In the genomic region with DNA sequence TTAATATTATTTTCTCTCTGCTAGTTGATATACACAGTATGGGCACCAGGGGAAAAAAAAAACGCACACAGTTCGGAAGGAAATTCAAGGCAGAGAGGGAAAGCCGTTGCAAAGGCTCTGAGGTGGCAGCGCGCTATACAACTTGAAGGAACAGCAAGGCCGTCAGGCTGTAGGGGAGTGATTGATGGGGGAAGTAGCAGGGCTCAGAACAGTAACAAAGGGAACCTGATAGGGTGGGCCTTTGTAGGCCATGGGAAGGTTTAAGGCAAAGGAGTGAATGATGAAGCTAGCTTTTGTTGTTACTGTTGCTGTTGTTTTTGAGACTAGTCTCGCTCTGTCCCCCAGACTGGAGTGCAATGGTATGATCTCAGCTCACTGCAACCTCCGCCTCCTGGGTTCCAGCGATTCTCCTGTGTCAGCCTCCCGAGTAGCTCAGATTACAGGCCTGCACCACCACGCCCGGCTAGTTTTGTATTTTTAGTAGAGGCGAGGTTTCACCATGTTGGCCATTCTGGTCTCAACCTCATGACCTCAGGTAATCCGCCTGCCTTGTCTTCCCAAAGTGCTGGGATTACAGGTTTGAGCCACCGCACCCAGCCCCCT, we compare ENCODE assay signal across 10 cellular contexts. TPM values are rescaled to one million over a fixed set of nuclear protein-coding genes. Genes with fewer than 3 reads are reported as not detected.
DNase-seq lines count a peak whose midpoint lies in the region; ATAC-seq and TF ChIP-seq lines count a peak whose summit lies in the region.
"Had no signal": no experiment of that assay in that cellular context is flagged by ENCODE, and none has a peak within 500 bp of the region (broad histone marks: within the 10 kb centered on the region; RNA-seq: fewer than 3 reads in every experiment).

No MANE protein-coding gene starts in this region.

- H3K27me3 ChIP-seq in left ventricle myocardium inferior (ENCODE audit: low read depth) (no peaks in the 10 kb centered on the region), rectal smooth muscle tissue (ENCODE audit: control insufficient read depth, insufficient read depth, low read length) (no peaks in the 10 kb centered on the region), MM.1S (replicated peaks; ENCODE audit: insufficient read depth, low read length) (no peaks in the 10 kb centered on the region)

- peaks cover 6% of the 10 kb centered on the region for H3K4me1 Mint-ChIP-seq in activated B cell treated with CpG ODN at 0.5 μM for 24 hours

- H4K20me1 ChIP-seq in MM.1S (ENCODE audit: insufficient read depth, low read length): no peaks in the 10 kb centered on the region

- CTCF ChIA-PET in HEK293 (lab: Yijun Ruan, JAX) (interaction anchor here (0.6 to 5.5 kb wide), 33 partner anchors 7 to 599 kb away, joined by 3 to 111 read pairs (median 8); partner anchors contain the start of genes AQP3, AQP7 and NOL6), activated B cell treated with CpG ODN at 0.5 μM for 24 hours (lab: Charles Lee) (interaction anchor here (1.1 to 2.6 kb wide), 10 partner anchors 15 to 249 kb away, joined by 3 to 14 read pairs (median 4); partner anchors contain the start of gene NOL6)

- intact Hi-C loops in activated B cell treated with CpG ODN at 0.5 μM for 24 hours (cut with micrococcal nuclease): loop anchor here (1.0 to 5.0 kb wide), 2 partner anchors 72 to 91 kb away; partner anchors contain the start of gene AQP3
- intact Hi-C loops in left ventricle myocardium inferior (cut with micrococcal nuclease): no loop called here
- intact Hi-C loops in mucosa of descending colon (cut with DNase I, micrococcal nuclease): loop anchor here in 1 of 2 donors (2.0 kb wide), 1 partner anchor 41 kb away; no protein-coding TSS in a partner anchor

- H3K36me3 ChIP-seq in HEK293 (ENCODE audit: control insufficient read depth in 2 of 2, insufficient read depth in 1 of 2, low read length in 2 of 2) (peaks cover 0 to 23% of the 10 kb centered on the region in 2 experiments; a peak in 1 of 3 replicates), left ventricle myocardium inferior (peaks cover 14% of the 10 kb centered on the region), rectal smooth muscle tissue (ENCODE audit: control insufficient read depth, insufficient read depth, low read length) (peaks cover 7% of the 10 kb centered on the region), mucosa of descending colon (ENCODE audit: low read depth) (no peaks in the 10 kb centered on the region), MM.1S (replicated peaks; ENCODE audit: insufficient read depth, low read length) (no peaks in the 10 kb centered on the region)

- no peak overlapping the region for H2AFZ ChIP-seq in MM.1S (ENCODE audit: low read length)

- H3K27ac ChIP-seq in HEK293 (ENCODE audit: extremely low read depth, low read depth, low read length) (no peak overlapping the region), left ventricle myocardium inferior (replicated peaks) (peak overlapping the region; percentile 56), rectal smooth muscle tissue (ENCODE audit: low read depth, low read length) (peak overlapping the region; percentile 63), MM.1S (ENCODE audit: low read length) (no peak overlapping the region)

- H3K27ac Mint-ChIP-seq in activated B cell treated with CpG ODN at 0.5 μM for 24 hours: no peak overlapping the region

- no peaks in the 10 kb centered on the region for H3K9me3 Mint-ChIP-seq in activated B cell treated with CpG ODN at 0.5 μM for 24 hours

- H3K79me2 ChIP-seq in MM.1S (ENCODE audit: low read length): no peaks in the 10 kb centered on the region

- no peaks in the 10 kb centered on the region for H3F3A ChIP-seq in MM.1S (ENCODE audit: insufficient read depth, low read length)

- H3K4me1 ChIP-seq in HEK293 (ENCODE audit: control insufficient read depth, insufficient read depth, low read length): no peaks in the 10 kb centered on the region
- H3K4me1 ChIP-seq in left ventricle myocardium inferior: peaks cover 32% of the 10 kb centered on the region
- H3K4me1 ChIP-seq in rectal smooth muscle tissue (ENCODE audit: control insufficient read depth, insufficient read depth, low read length): no peaks in the 10 kb centered on the region
- H3K4me1 ChIP-seq in mucosa of descending colon (ENCODE audit: low read depth): peaks cover 5% of the 10 kb centered on the region
- H3K4me1 ChIP-seq in MM.1S (ENCODE audit: low read length): no peaks in the 10 kb centered on the region

- POLR2A ChIA-PET in HEK293 (lab: Yijun Ruan, JAX) (interaction anchor here (0.6 to 1.5 kb wide), 3 partner anchors 14 to 98 kb away, joined by 4 to 8 read pairs (median 4); partner anchors contain the start of gene NOL6), activated B cell treated with CpG ODN at 0.5 μM for 24 hours (lab: Charles Lee) (no interaction called here)

- no peaks in the 10 kb centered on the region for H3K9me2 ChIP-seq in MM.1S (replicated peaks; ENCODE audit: insufficient read depth, low read length)

- H3K36me3 Mint-ChIP-seq in activated B cell treated with CpG ODN at 0.5 μM for 24 hours (ENCODE audit: low read depth): peaks cover 33% of the 10 kb centered on the region

- no peak for TF ChIP-seq CTCF in HEK293 (tag by site-specific recombination; IDR thresholded peaks at IDR 0.05)
- no peak for TF ChIP-seq CTCF in activated B cell treated with CpG ODN at 0.5 μM for 24 hours (IDR thresholded peaks at IDR 0.05)
- TF ChIP-seq CTCF in left ventricle myocardium inferior (IDR thresholded peaks at IDR 0.05; ENCODE audit: borderline replicate concordance): peak; percentile 4
- TF ChIP-seq CTCF in mucosa of descending colon (IDR thresholded peaks at IDR 0.05): no peak
- no peak; the same call in 1 of the 2 replicates for TF ChIP-seq CTCF in MM.1S (IDR thresholded peaks at IDR 0.05; ENCODE audit: low read length)

- no peaks in the 10 kb centered on the region for H3K27me3 Mint-ChIP-seq in activated B cell treated with CpG ODN at 0.5 μM for 24 hours

- H3K4me2 ChIP-seq in MM.1S (ENCODE audit: low read depth, low read length): no peak overlapping the region

- H3K4me3 ChIP-seq in HEK293 (ENCODE audit: low read depth, low read length) (no peak overlapping the region), left ventricle myocardium inferior (peak overlapping the region; percentile 29), rectal smooth muscle tissue (ENCODE audit: low read length) (peak overlapping the region; percentile 40), mucosa of descending colon (no peak overlapping the region), MM.1S (ENCODE audit: low read length) (no peak overlapping the region)

- H3K9me3 ChIP-seq in HEK293 (ENCODE audit: control insufficient read depth, insufficient read depth, low read depth, low read length): no peaks in the 10 kb centered on the region
- H3K9me3 ChIP-seq in left ventricle myocardium inferior (replicated peaks): no peaks in the 10 kb centered on the region
- H3K9me3 ChIP-seq in mucosa of descending colon: no peaks in the 10 kb centered on the region
- no peaks in the 10 kb centered on the region for H3K9me3 ChIP-seq in MM.1S (replicated peaks; ENCODE audit: insufficient read depth, low read length)

- H3K4me3 Mint-ChIP-seq in activated B cell treated with CpG ODN at 0.5 μM for 24 hours: peak overlapping the region; percentile 11

- DNase-seq in activated B cell treated with CpG ODN at 0.5 μM for 24 hours (no peak), left ventricle myocardium inferior (no peak), mucosa of descending colon (no peak), MM.1S (no peak), islet precursor cell (no peak)
- no peak for DNase-seq in effector CD8-positive, alpha-beta T cell (lab: John Stamatoyannopoulos, UW)
- DNase-seq: SIG-M5 had no signal

- no peak overlapping the region for H3K9ac ChIP-seq in rectal smooth muscle tissue (ENCODE audit: low read length)
- no peak overlapping the region for H3K9ac ChIP-seq in MM.1S (ENCODE audit: low read length)

- ATAC-seq in activated B cell treated with CpG ODN at 0.5 μM for 24 hours (ENCODE audit: low read depth) (peak; percentile 18), mucosa of descending colon (no peak)

TF ChIP-seq in HEK293, 187 proteins besides CTCF, POLR2A, EP300 and RAD21 (continues in another document):
- TF ChIP-seq, protein P1, sequence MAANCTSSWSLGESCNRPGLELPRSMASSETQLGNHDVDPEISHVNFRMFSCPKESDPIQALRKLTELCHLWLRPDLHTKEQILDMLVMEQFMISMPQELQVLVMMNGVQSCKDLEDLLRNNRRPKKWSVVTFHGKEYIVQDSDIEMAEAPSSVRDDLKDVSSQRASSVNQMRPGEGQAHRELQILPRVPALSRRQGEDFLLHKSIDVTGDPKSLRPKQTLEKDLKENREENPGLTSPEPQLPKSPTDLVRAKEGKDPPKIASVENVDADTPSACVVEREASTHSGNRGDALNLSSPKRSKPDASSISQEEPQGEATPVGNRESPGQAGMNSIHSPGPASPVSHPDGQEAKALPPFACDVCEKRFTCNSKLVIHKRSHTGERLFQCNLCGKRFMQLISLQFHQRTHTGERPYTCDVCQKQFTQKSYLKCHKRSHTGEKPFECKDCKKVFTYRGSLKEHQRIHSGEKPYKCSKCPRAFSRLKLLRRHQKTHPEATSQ (tag by site-specific recombination; IDR thresholded peaks at IDR 0.05): no peak
- TF ChIP-seq ZNF426 (tag by site-specific recombination; IDR thresholded peaks at IDR 0.05) (no peak), ZBTB21 (tag by site-specific recombination; IDR thresholded peaks at IDR 0.05) (no peak)

RNA-seq across cellular contexts. Expression of gene AQP7, which starts 27.0 kb away (rescaled TPM):
- total RNA-seq in activated B cell treated with CpG ODN at 0.5 μM for 24 hours: not detected in 2 replicates
- total RNA-seq in left ventricle myocardium inferior: 150 TPM
- 10 to 100 TPM in 2 of 3 donors, 1 to 10 TPM in 1; 9.2 to 25.2 (median 17.2) TPM for total RNA-seq in mucosa of descending colon
- total RNA-seq: bronchial epithelial cell had no signal

Comparison
In these comparisons a context has a peak if more than half of its experiments do, and no peak if none do; other contexts are left out.
1. H3K27ac ChIP-seq: peak in left ventricle myocardium inferior (single experiment) and rectal smooth muscle tissue (single experiment); none in HEK293 (single experiment) and MM.1S (single experiment).
2. H3K4me3 ChIP-seq: peak in left ventricle myocardium inferior (single experiment) and rectal smooth muscle tissue (single experiment); none in HEK293 (single experiment), mucosa of descending colon (single experiment) and MM.1S (single experiment).